ENCODE assay signal across 8 cellular contexts in the genomic region with DNA sequence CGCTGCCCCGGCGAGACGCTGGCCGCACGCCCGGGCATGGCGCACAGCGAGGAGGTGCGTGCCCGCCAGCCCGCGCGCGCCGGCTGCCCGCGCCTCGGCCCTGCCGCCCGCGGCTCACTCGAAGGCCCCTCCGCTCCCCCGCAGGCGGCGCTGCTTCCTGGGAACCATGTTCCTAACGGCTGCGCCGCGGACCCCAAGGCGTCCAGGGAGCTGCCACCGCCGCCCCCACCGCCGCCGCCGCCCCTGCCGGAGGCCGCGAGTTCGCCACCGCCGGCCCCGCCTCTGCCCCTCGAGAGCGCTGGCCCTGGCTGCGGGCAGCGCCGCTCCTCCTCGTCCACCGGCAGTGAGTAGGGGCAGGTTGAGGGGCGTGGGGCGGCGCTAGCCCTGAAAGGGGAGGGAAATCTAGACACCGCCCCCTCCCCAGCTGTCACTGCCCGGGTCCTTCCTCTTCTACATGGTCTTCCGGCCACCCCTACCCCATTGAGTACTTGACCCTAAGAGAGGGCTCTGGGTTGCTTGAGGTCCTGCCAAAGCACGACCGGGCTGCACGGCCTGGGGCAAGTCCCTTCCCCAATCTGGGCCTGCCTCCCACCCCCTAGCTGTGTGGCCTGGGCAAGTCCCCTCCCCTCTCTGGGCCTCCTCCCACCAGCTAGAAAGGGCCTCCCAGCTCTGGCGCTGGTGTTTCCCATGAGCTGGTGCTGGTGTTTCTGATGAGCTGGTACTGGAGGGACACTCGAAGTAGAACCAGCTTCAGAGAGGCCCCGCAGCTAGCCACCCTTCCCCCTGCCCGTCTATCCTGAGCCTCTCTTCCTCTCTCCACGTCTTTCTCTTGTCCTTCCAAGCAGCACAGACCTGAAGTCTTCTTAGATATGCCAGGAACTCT. TPM values are rescaled to one million over a fixed set of nuclear protein-coding genes. Genes with fewer than 3 reads are reported as not detected.
DNase-seq lines count a peak whose midpoint lies in the region; ATAC-seq lines count a peak whose summit lies in the region.
"Had no signal": no experiment of that assay in that cellular context is flagged by ENCODE, and none has a peak within 500 bp of the region (broad histone marks: within the 10 kb centered on the region; RNA-seq: fewer than 3 reads in every experiment).

No MANE protein-coding gene starts in this region.

- peak overlapping the region; percentile 89 for H2BK15ac ChIP-seq in neuronal stem cell (ENCODE audit: low read length)

- peak overlapping the region; percentile 16 for H3K4me3 ChIP-seq in ectodermal cell (ENCODE audit: insufficient read depth, low read depth, low read length)
- peak overlapping the region in 1 of 2 donors; percentile 46 for H3K4me3 ChIP-seq in neuronal stem cell (ENCODE audit: low read length in 2 of 2)

- no peak overlapping the region for H2BK120ac ChIP-seq in neuronal stem cell (ENCODE audit: low read depth, low read length)

- H3K79me1 ChIP-seq in neuronal stem cell (ENCODE audit: low read depth, low read length): peaks cover 1% of the 10 kb centered on the region

- H3K4me1 ChIP-seq in ES-I3 (ENCODE audit: insufficient read depth, low read length) (peaks cover 13% of the 10 kb centered on the region; the same call in 1 of the 2 replicates), ectodermal cell (ENCODE audit: control insufficient read depth, insufficient read depth, low read length) (peaks cover 35% of the 10 kb centered on the region), neuronal stem cell (ENCODE audit: control insufficient read depth in 2 of 2, insufficient read depth in 1 of 2, low read depth in 1 of 2, low read length in 2 of 2) (peaks cover 14 to 35% of the 10 kb centered on the region in 2 donors)

- H3K18ac ChIP-seq in neuronal stem cell (ENCODE audit: low read length): peak overlapping the region; percentile 95

- H4K8ac ChIP-seq in neuronal stem cell (ENCODE audit: low read depth, low read length): peak overlapping the region; percentile 17

- H2AK5ac ChIP-seq in neuronal stem cell (ENCODE audit: low read depth, low read length): peak overlapping the region; percentile 13

- H3K4ac ChIP-seq in neuronal stem cell (ENCODE audit: low read length): no peak overlapping the region

- WGBS in ectodermal cell, 2 experiments: 4 to 5% methylated on average over 62 to 64 of the region's 66 CpGs
- no CpG with 5 or more reads among the region's 66 CpGs for WGBS in neuronal stem cell (ENCODE audit: extremely low coverage in 2 of 2, insufficient read length in 2 of 2, insufficient replicate concordance in 1 of 2), 2 donors

- no peaks in the 10 kb centered on the region for H3K36me3 ChIP-seq in ES-I3 (ENCODE audit: insufficient read depth, low read length)
- no peaks in the 10 kb centered on the region for H3K36me3 ChIP-seq in ectodermal cell (ENCODE audit: control insufficient read depth, insufficient read depth, low read length)
- no peaks in the 10 kb centered on the region for H3K36me3 ChIP-seq in neuronal stem cell (replicated peaks in 1 of 2; ENCODE audit: control insufficient read depth in 2 of 2, insufficient read depth in 2 of 2, low read length in 2 of 2)
- H3K36me3 ChIP-seq: neutrophil had no signal

- H2BK12ac ChIP-seq in neuronal stem cell (ENCODE audit: low read length): peak overlapping the region; percentile 58

- no peak overlapping the region for H4K91ac ChIP-seq in neuronal stem cell (ENCODE audit: low read depth, low read length, poor library complexity)

- DNase-seq in NCI-H2171 treated with DMSO at 0.1 percent for 48 hours (lab: John Stamatoyannopoulos, UW) (peak; percentile 35), neuronal stem cell (ENCODE audit: low spot score) (no peak), HUDEP-2 (lab: John Stamatoyannopoulos, UW; ENCODE audit: unreplicated experiment in 76 of 76) (no peak)

- no peak for ATAC-seq in HG02623 (IDR thresholded peaks at IDR 0.05; ENCODE audit: unreplicated experiment)
- no peak for ATAC-seq in GM19324 (IDR thresholded peaks at IDR 0.05; ENCODE audit: low FRiP score, unreplicated experiment)

- H3K27ac ChIP-seq in ectodermal cell (ENCODE audit: insufficient read depth, low read depth, low read length, poor library complexity, severe bottlenecking) (no peak overlapping the region), neuronal stem cell (replicated peaks; ENCODE audit: low read length) (no peak overlapping the region)
- H3K27ac ChIP-seq: neutrophil had no signal

- H2AFZ ChIP-seq in neuronal stem cell (ENCODE audit: low read length): peak overlapping the region; percentile 77

- peak overlapping the region; percentile 73 for H3K4me2 ChIP-seq in neuronal stem cell (ENCODE audit: insufficient read depth, low read length, poor library complexity, severe bottlenecking)

- H3K27me3 ChIP-seq in ectodermal cell (ENCODE audit: control insufficient read depth, insufficient read depth, low read length, poor library complexity, severe bottlenecking) (peaks cover 71% of the 10 kb centered on the region), neuronal stem cell (ENCODE audit: control insufficient read depth in 3 of 3, insufficient read depth in 3 of 3, low read depth in 1 of 3, low read length in 3 of 3) (peaks cover 0 to 55% (median 19%) of the 10 kb centered on the region in 3 experiments)

- H3K23ac ChIP-seq in neuronal stem cell (ENCODE audit: low read depth, low read length, poor library complexity): peak overlapping the region; percentile 80

- H3K9me3 ChIP-seq in ES-I3 (ENCODE audit: control insufficient read depth, insufficient read depth, low read length) (no peaks in the 10 kb centered on the region), ectodermal cell (ENCODE audit: control insufficient read depth, low read length) (no peaks in the 10 kb centered on the region), neuronal stem cell (replicated peaks in 1 of 2; ENCODE audit: control insufficient read depth in 2 of 2, insufficient read depth in 1 of 2, low read depth in 1 of 2, low read length in 2 of 2) (no peaks in the 10 kb centered on the region)
- H3K9me3 ChIP-seq: neutrophil had no signal

- H3K14ac ChIP-seq in neuronal stem cell (ENCODE audit: low read length): no peak overlapping the region

- peak overlapping the region; percentile 45 for H3K9ac ChIP-seq in ES-I3 (ENCODE audit: low read depth, low read length)
- peak overlapping the region; percentile 44 for H3K9ac ChIP-seq in neuronal stem cell (ENCODE audit: low read depth, low read length, poor library complexity)

- H2BK5ac ChIP-seq in neuronal stem cell (ENCODE audit: low read length): no peak overlapping the region

RNA-seq across cellular contexts. Expression of a gene that starts 17.0 kb away (rescaled TPM):
- 19.9 TPM for polyA plus RNA-seq in ectodermal cell (2013, experiment 1 of 4)
- polyA plus RNA-seq in ectodermal cell (2013, experiment 2 of 4): 18.6 TPM
- 21.4 TPM for polyA plus RNA-seq in ectodermal cell (2013, experiment 3 of 4)
- polyA plus RNA-seq in ectodermal cell (2013, experiment 4 of 4): 28.5 TPM
- polyA plus RNA-seq in neuronal stem cell (2013, experiment 1 of 2): 14.5 TPM
- polyA plus RNA-seq in neuronal stem cell (2013, experiment 2 of 2): 14.1 TPM

RNA-seq across cellular contexts. Expression of a gene that starts 24.4 kb away (rescaled TPM):
- polyA plus RNA-seq in ectodermal cell (2013, experiment 1 of 4): 2.0 TPM
- 3.9 TPM for polyA plus RNA-seq in ectodermal cell (2013, experiment 2 of 4)
- polyA plus RNA-seq in ectodermal cell (2013, experiment 3 of 4): 3.5 TPM
- 3.2 TPM for polyA plus RNA-seq in ectodermal cell (2013, experiment 4 of 4)
- polyA plus RNA-seq in neuronal stem cell (2013, experiment 1 of 2): 3.5 TPM
- 3.6 TPM for polyA plus RNA-seq in neuronal stem cell (2013, experiment 2 of 2)

RNA-seq across cellular contexts. Expression of a gene that starts 29.3 kb away (rescaled TPM):
- polyA plus RNA-seq in ectodermal cell (2013, experiment 1 of 4): 0.09 TPM
- 0.05 TPM for polyA plus RNA-seq in ectodermal cell (2013, experiment 2 of 4)
- polyA plus RNA-seq in ectodermal cell (2013, experiment 3 of 4): 0.11 TPM
- 0.04 TPM for polyA plus RNA-seq in ectodermal cell (2013, experiment 4 of 4)
- polyA plus RNA-seq in neuronal stem cell (2013, experiment 1 of 2): 0.26 TPM
- polyA plus RNA-seq in neuronal stem cell (2013, experiment 2 of 2): 0.22 TPM

RNA-seq across cellular contexts. Expression of a gene that starts 42.5 kb away (rescaled TPM):
- polyA plus RNA-seq in ectodermal cell (2013, experiment 1 of 4): 20.6 TPM
- 23.6 TPM for polyA plus RNA-seq in ectodermal cell (2013, experiment 2 of 4)
- 19.4 TPM for polyA plus RNA-seq in ectodermal cell (2013, experiment 3 of 4)
- polyA plus RNA-seq in ectodermal cell (2013, experiment 4 of 4): 23.1 TPM
- 18.8 TPM for polyA plus RNA-seq in neuronal stem cell (2013, experiment 1 of 2)
- polyA plus RNA-seq in neuronal stem cell (2013, experiment 2 of 2): 18.8 TPM

RNA-seq across cellular contexts. Expression of a gene that starts 55.4 kb away (rescaled TPM):
- 89.8 TPM for polyA plus RNA-seq in ectodermal cell (2013, experiment 1 of 4)
- 80.0 TPM for polyA plus RNA-seq in ectodermal cell (2013, experiment 2 of 4)
- 73.0 TPM for polyA plus RNA-seq in ectodermal cell (2013, experiment 3 of 4)
- polyA plus RNA-seq in ectodermal cell (2013, experiment 4 of 4): 70.4 TPM
- polyA plus RNA-seq in neuronal stem cell (2013, experiment 1 of 2): 83.2 TPM
- polyA plus RNA-seq in neuronal stem cell (2013, experiment 2 of 2): 81.2 TPM
